In the genomic region with DNA sequence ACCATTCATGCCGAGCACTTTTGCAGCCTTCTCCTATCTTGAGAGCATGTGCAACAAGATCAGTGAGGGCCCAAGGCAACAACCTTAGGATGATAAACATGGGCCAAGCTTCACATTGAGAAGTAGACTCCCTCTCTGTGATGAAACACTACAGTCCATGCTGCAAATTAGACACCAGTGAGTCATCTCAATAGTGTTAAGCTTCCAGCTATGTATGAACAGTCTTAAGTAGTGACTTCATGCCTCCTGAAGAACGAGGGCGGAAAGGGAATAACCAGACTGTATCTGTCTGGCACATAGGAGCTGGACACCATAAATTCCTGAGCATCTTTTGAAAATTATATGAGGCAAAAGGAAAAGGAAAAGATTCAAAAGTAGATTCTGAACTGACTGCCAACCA, we compare ENCODE assay signal across 1 cellular context.
TF ChIP-seq lines count a peak whose summit lies in the region.

No MANE protein-coding gene starts in this region.

TF ChIP-seq in IMR-90, 13 proteins besides CTCF, POLR2A, EP300 and RAD21 (continued from another document):
- TF ChIP-seq CEBPB (IDR thresholded peaks at IDR 0.05; ENCODE audit: low read depth, low read length), result peak; percentile 66; the same call in 1 of the 2 replicates
